Comparison of ENCODE assay signal across 1 cellular context in the genomic region with DNA sequence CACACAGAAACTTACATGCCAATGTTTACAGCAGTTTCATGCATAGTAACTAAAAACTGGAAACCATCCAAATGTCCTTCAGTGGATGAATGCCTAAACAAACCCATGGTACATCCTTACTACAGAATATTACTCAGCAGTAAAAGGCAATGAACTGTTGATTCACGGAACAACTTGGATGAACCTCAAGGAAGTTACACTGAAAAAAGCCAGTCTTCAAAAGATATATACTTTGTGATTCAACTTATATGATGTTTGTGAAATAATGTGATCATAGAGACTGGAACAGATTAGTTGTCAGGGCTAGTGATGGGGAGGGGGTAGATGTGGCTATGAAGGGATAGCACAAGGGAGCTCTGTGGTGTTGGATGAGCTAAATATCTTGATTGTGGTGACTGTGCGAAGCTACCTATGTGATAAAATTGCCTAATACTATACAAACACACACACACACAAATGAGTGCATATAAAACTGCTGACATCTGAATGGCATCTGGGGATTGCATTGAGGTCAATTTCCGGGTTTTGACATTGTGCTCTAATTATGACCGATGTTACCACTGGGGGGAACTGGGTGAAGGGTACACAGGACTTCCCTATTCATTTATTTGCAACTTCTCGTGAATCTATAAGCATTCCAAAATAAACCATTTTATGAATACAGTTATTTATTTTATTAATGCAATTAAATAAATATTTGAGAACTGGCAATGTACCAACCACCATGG.
TF ChIP-seq lines count a peak whose summit lies in the region.

No MANE protein-coding gene starts in this region.

TF ChIP-seq in HepG2, 621 proteins besides CTCF, POLR2A, EP300 and RAD21 (continued from another document):
- TF ChIP-seq PRDM4 (CRISPR knock-in tag; IDR thresholded peaks at IDR 0.05; ENCODE audit: borderline replicate concordance) (no peak), ZXDC (CRISPR knock-in tag; IDR thresholded peaks at IDR 0.05) (no peak)
